8 cellular contexts compared by ENCODE assay signal in genomic region chr15:38440353-38441129, GRCh38. TPM values are rescaled to one million over a fixed set of nuclear protein-coding genes. Genes with fewer than 3 reads are reported as not detected.
DNase-seq lines count a peak whose midpoint lies in the region; ATAC-seq and TF ChIP-seq lines count a peak whose summit lies in the region.

No MANE protein-coding gene starts in this region.

- WGBS in body of pancreas, 2 donors = 18 to 21% methylated on average over 8 to 9 of the region's 9 CpGs

- TF ChIP-seq POLR2A in body of pancreas (IDR thresholded peaks at IDR 0.05) = peak in 2 of 3 donors; percentile 13 to 23

- DNase-seq in NCI-H1694 treated with DMSO at 0.1 percent for 48 hours (lab: John Stamatoyannopoulos, UW) (peak; percentile 83), NCI-H1694 (lab: John Stamatoyannopoulos, UW) (no peak), NCI-H1417 (lab: John Stamatoyannopoulos, UW) (peak; percentile 21 to 86 (median 56)), T-cell (peak in 33 of 34 experiments; percentile 12 to 58 (median 33)), body of pancreas (peak; percentile 45 to 71 (median 52)), iPS-NIHi7 (ENCODE audit: extremely low spot score) (peak; percentile 69)
- DNase-seq in stimulated activated CD4-positive, alpha-beta T cell treated with anti-CD3 and anti-CD28 coated beads, Interleukin-12 subunit alpha, Interleukin-12 subunit beta, amount 100 ng/mL, for 48 hours (ENCODE audit: low read depth in 2 of 3, low spot score in 1 of 3) = peak in 2 of 3 donors; percentile 18 to 42

- POLR2A ChIA-PET in T-cell (lab: Charles Lee) = interaction anchor here in 1 of 2 donors (0.9 to 1.0 kb wide), 3 partner anchors 14 to 246 kb away, joined by 4 read pairs; partner anchors contain the start of gene FAM98B

- peak overlapping the region in 1 of 4 donors; percentile 20 for H3K27ac ChIP-seq in body of pancreas

- ATAC-seq in HG02610 (IDR thresholded peaks at IDR 0.05; ENCODE audit: unreplicated experiment) (peak; percentile 74), T-cell (replicated peaks in 1 of 4) (peak; percentile 82 to 91 (median 88)), body of pancreas (peak; percentile 89)

- peaks cover 5% of the 10 kb centered on the region for H3K36me3 Mint-ChIP-seq in T-cell

- no peak overlapping the region for H3K27ac Mint-ChIP-seq in T-cell

- H3K4me1 Mint-ChIP-seq in T-cell = peaks cover 5 to 9% (median 8%) of the 10 kb centered on the region in 3 donors

- H3K27me3 ChIP-seq in body of pancreas = no peaks in the 10 kb centered on the region

- no peak overlapping the region for H3K4me3 Mint-ChIP-seq in T-cell

- CTCF ChIA-PET in T-cell (lab: Charles Lee) = interaction anchor here (0.5 to 3.7 kb wide), 35 partner anchors 10 to 1342 kb away, joined by 3 to 57 read pairs (median 4); partner anchors contain the start of genes FAM98B (in 1 of the 2) and FSIP1 (in 1 of the 2)

- peaks cover 6% of the 10 kb centered on the region for H3K4me1 ChIP-seq in body of pancreas

- intact Hi-C loops in body of pancreas (cut with DNase I) = loop anchor here (10.0 kb wide), 1 partner anchor 244 kb away; no protein-coding TSS in a partner anchor

- TF ChIP-seq CTCF in body of pancreas (IDR thresholded peaks at IDR 0.05) = peak; percentile 88 to 96 (median 93)

- H3K36me3 ChIP-seq in body of pancreas (replicated peaks in 1 of 2; ENCODE audit: insufficient read depth in 1 of 2, low read depth in 2 of 2) = no peaks in the 10 kb centered on the region

- H3K27me3 Mint-ChIP-seq in T-cell = peaks cover 21 to 25% of the 10 kb centered on the region in 2 donors

- H3K9me3 ChIP-seq in body of pancreas = no peaks in the 10 kb centered on the region

- no peak overlapping the region for H3K4me3 ChIP-seq in body of pancreas

- peaks cover 0 to 10% (median 5%) of the 10 kb centered on the region in 3 donors for H3K9me3 Mint-ChIP-seq in T-cell

RNA-seq across cellular contexts. Expression of gene FAM98B, which starts 13.4 kb away (rescaled TPM):
- 10 to 100 TPM; 15.1 to 24.4 (median 20.6) TPM for total RNA-seq in T-cell
- 1 to 10 TPM; 7.9 to 8.6 TPM for total RNA-seq in body of pancreas
